ENCODE assay signal across 16 cellular contexts in the genomic region with DNA sequence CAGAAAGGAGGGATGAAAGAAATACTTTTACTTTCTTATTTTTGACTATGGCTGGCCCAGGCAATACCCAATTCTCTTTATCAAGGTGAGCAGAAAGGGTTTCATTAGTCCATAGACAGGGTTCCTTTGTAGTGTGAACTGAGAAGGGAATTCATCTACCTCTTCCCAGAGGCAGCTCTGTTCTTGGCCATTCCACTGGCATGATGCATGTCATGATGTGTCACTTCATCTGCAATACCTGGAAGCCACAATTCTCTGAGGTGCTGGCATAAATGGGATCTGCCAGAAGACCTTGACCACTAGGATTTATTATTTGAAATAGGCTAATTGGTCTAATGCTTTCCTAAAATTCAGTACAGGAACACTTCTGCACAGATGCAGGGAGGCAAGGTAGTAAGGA.
DNase-seq lines count a peak whose midpoint lies in the region; ATAC-seq, FAIRE-seq and TF ChIP-seq lines count a peak whose summit lies in the region.
"Had no signal": no experiment of that assay in that cellular context is flagged by ENCODE, and none has a peak within 500 bp of the region (broad histone marks: within the 10 kb centered on the region; RNA-seq: fewer than 3 reads in every experiment).

No MANE protein-coding gene starts in this region.

- peak overlapping the region in 1 of 2 experiments; percentile 24 for H3K4ac ChIP-seq in mesenchymal stem cell (ENCODE audit: low read depth in 1 of 2, low read length in 2 of 2)

- H2BK120ac ChIP-seq in mesenchymal stem cell (ENCODE audit: low read depth, low read length), result no peak overlapping the region

- no TSS peak for BruUV-seq in PC-3 (replicated peaks; lab: Mats Ljungman, UMichigan)

- peak overlapping the region; percentile 25 for H2AK5ac ChIP-seq in mesenchymal stem cell (ENCODE audit: low read length, severe bottlenecking)

- intact Hi-C loops in PC-3 (cut with micrococcal nuclease), result no loop called here

- H3K27me3 ChIP-seq in PC-3 (ENCODE audit: low read length) (no peaks in the 10 kb centered on the region), mesenchymal stem cell (ENCODE audit: control insufficient read depth in 1 of 2, insufficient read depth in 1 of 2, low read length in 2 of 2) (no peaks in the 10 kb centered on the region)

- H3K4me3 ChIP-seq in PC-3 (ENCODE audit: low read length) (no peak overlapping the region), epithelial cell of esophagus (ENCODE audit: low read length) (no peak overlapping the region), mesenchymal stem cell (ENCODE audit: insufficient read depth in 1 of 2, low read depth in 1 of 2, low read length in 2 of 2) (no peak overlapping the region)
- H3K4me3 ChIP-seq: GM23338 had no signal

- H2BK12ac ChIP-seq in mesenchymal stem cell (ENCODE audit: low read length in 2 of 2), result peak overlapping the region in 1 of 2 experiments; percentile 54

- H3K4me2 ChIP-seq in PC-3 (ENCODE audit: low read length) (no peak overlapping the region), mesenchymal stem cell (ENCODE audit: low read length, poor library complexity, severe bottlenecking) (no peak overlapping the region)
- H3K4me2 ChIP-seq: GM23338 had no signal

- H3K23ac ChIP-seq in mesenchymal stem cell (ENCODE audit: low read length in 2 of 2), result no peak overlapping the region

- POLR2A ChIA-PET in PC-3 (lab: Charles Lee; ENCODE audit: unreplicated experiment), result no interaction called here

- FAIRE-seq in D721Med (lab: Jason Lieb, UNC), result no peak
- FAIRE-seq: HepG2, HTR-8/SVneo had no signal

- no peaks in the 10 kb centered on the region for H3K79me1 ChIP-seq in mesenchymal stem cell (replicated peaks; ENCODE audit: low read length, poor library complexity, severe bottlenecking)

- no peaks in the 10 kb centered on the region for H4K20me1 ChIP-seq in PC-3 (ENCODE audit: low read length)

- ATAC-seq in PC-3 (no peak), GM18861 (IDR thresholded peaks at IDR 0.05; ENCODE audit: unreplicated experiment) (no peak)
- ATAC-seq: CD8-positive, alpha-beta T cell; GM23338; HepG2 had no signal

- CTCF ChIA-PET in PC-3 (lab: Charles Lee), result no interaction called here

- H4K8ac ChIP-seq in mesenchymal stem cell (ENCODE audit: low read length), result no peak overlapping the region

- no peaks in the 10 kb centered on the region for H3F3A ChIP-seq in PC-3 (ENCODE audit: low read length, unreplicated experiment)

- peak; percentile 15 for DNase-seq in ELR (ENCODE audit: low read depth)
- peak; percentile 70 for DNase-seq in PC-3
- DNase-seq in epithelial cell of esophagus (ENCODE audit: low read depth), result peak; percentile 64
- DNase-seq in mesenchymal stem cell, result no peak
- DNase-seq in D721Med (ENCODE audit: insufficient read length, low spot score), result no peak
- DNase-seq in cortex of kidney (lab: John Stamatoyannopoulos, UW), result no peak
- DNase-seq in NK-92 (lab: John Stamatoyannopoulos, UW; ENCODE audit: unreplicated experiment), result no peak
- DNase-seq: CD8-positive, alpha-beta T cell; COR-L47; DND-41; GF-D8; H7 had no signal

- no peak overlapping the region for H2BK5ac ChIP-seq in mesenchymal stem cell (ENCODE audit: low read depth, low read length, poor library complexity, severe bottlenecking)

- H3K4me1 ChIP-seq in PC-3 (ENCODE audit: insufficient read depth, low read length) (peaks cover 54% of the 10 kb centered on the region), mesenchymal stem cell (ENCODE audit: control insufficient read depth, insufficient read depth, low read depth, low read length) (peaks cover 11% of the 10 kb centered on the region)

- no peak overlapping the region for H3K14ac ChIP-seq in mesenchymal stem cell (ENCODE audit: low read length in 2 of 2)

- H2BK15ac ChIP-seq in mesenchymal stem cell (ENCODE audit: low read depth, poor library complexity, severe bottlenecking), result no peak overlapping the region

- H3K27ac ChIP-seq in PC-3 (ENCODE audit: low read length), result peak overlapping the region; percentile 17
- H3K27ac ChIP-seq in mesenchymal stem cell (ENCODE audit: low read length, poor library complexity, severe bottlenecking), result no peak overlapping the region

- no peak overlapping the region for H3K18ac ChIP-seq in mesenchymal stem cell (ENCODE audit: low read depth in 1 of 2, low read length in 2 of 2)

- H3K36me3 ChIP-seq in PC-3 (ENCODE audit: low read depth, low read length) (no peaks in the 10 kb centered on the region), mesenchymal stem cell (ENCODE audit: control insufficient read depth in 1 of 2, insufficient read depth in 2 of 2, low read depth in 1 of 2, low read length in 2 of 2) (no peaks in the 10 kb centered on the region)

- no peaks in the 10 kb centered on the region for H3K9me2 ChIP-seq in PC-3 (replicated peaks; ENCODE audit: low read length)

- no peak overlapping the region for H4K91ac ChIP-seq in mesenchymal stem cell (ENCODE audit: low read length)

- H2AFZ ChIP-seq in PC-3 (ENCODE audit: low read length) (no peak overlapping the region), mesenchymal stem cell (ENCODE audit: low read depth, low read length) (no peak overlapping the region)
- H2AFZ ChIP-seq: GM23338 had no signal

- no peaks in the 10 kb centered on the region for H3K79me2 ChIP-seq in PC-3 (ENCODE audit: low read length)

- H3K9ac ChIP-seq in PC-3 (ENCODE audit: low read length) (no peak overlapping the region), mesenchymal stem cell (ENCODE audit: low read length) (no peak overlapping the region)

- TF ChIP-seq CTCF in PC-3 (conservative IDR thresholded peaks at IDR 0.05; ENCODE audit: low read depth, low read length) (no peak), epithelial cell of esophagus (IDR thresholded peaks at IDR 0.05; ENCODE audit: insufficient read depth, low read depth, low read length, missing control alignments) (no peak), D721Med (IDR thresholded peaks at IDR 0.05; ENCODE audit: insufficient read depth, missing control alignments) (no peak)

- H3K9me3 ChIP-seq in PC-3 (ENCODE audit: low read length), result no peaks in the 10 kb centered on the region
- H3K9me3 ChIP-seq in mesenchymal stem cell (ENCODE audit: control insufficient read depth, low read length), result no peaks in the 10 kb centered on the region

Comparison
In these comparisons a context has a peak if more than half of its experiments do, and no peak if none do; other contexts are left out.
1. DNase-seq: peak in ELR (single experiment), PC-3 (single experiment) and epithelial cell of esophagus (single experiment); none in mesenchymal stem cell (single experiment), D721Med (single experiment), cortex of kidney (single experiment) and NK-92 (single experiment).